In the genomic region with DNA sequence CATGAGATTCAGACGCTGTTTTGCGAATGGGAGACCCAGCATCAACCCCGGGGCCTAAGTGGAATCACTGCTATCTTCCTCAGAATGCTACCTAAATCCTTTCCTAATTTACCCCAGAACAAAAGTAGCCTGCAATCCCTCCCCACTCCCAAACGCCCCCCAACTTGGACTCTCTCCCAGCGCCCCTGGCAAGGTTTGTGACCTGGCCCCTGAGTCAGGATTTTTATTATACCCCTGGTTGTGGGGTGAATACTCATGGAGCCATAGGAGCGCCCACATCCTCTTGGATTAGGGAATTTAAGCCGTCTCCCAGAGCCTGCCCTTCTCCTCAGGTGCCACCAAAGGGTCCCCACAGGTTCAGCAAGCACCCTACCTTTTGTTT, we compare ENCODE assay signal across 8 cellular contexts. TPM values are rescaled to one million over a fixed set of nuclear protein-coding genes. Genes with fewer than 3 reads are reported as not detected.
DNase-seq lines count a peak whose midpoint lies in the region; ATAC-seq and TF ChIP-seq lines count a peak whose summit lies in the region.

No MANE protein-coding gene starts in this region.

- no peak for TF ChIP-seq POLR2A in esophagus squamous epithelium (IDR thresholded peaks at IDR 0.05)

- intact Hi-C loops in esophagus squamous epithelium (cut with DNase I) (no loop called here), psoas muscle (cut with DNase I) (loop anchor here in 1 of 2 donors (2.0 kb wide), 1 partner anchor 36 kb away; the partner anchor contains the start of gene SMARCC2)

- H3K27ac ChIP-seq in SJSA1 (no peak overlapping the region; the same call in 1 of the 2 replicates), esophagus squamous epithelium (peak overlapping the region; percentile 91 to 96 (median 96)), psoas muscle (peak overlapping the region; percentile 90)

- no peak for TF ChIP-seq CTCF in GM12864 (IDR thresholded peaks at IDR 0.05; ENCODE audit: low read depth, low read length, missing control alignments)
- TF ChIP-seq CTCF in esophagus squamous epithelium (IDR thresholded peaks at IDR 0.05): no peak
- no peak for TF ChIP-seq CTCF in psoas muscle (IDR thresholded peaks at IDR 0.05)

- H3K4me3 ChIP-seq in GM12864 (ENCODE audit: low read depth, low read length) (peak overlapping the region; percentile 74), SJSA1 (peak overlapping the region; percentile 44), esophagus squamous epithelium (peak overlapping the region; percentile 43 to 83 (median 68)), psoas muscle (peak overlapping the region; percentile 75)

- H3K27me3 ChIP-seq in SJSA1 (replicated peaks): no peaks in the 10 kb centered on the region
- no peaks in the 10 kb centered on the region for H3K27me3 ChIP-seq in esophagus squamous epithelium
- no peaks in the 10 kb centered on the region for H3K27me3 ChIP-seq in psoas muscle (ENCODE audit: insufficient read depth in 3 of 3, low read length in 2 of 3)

- 0 to 8% methylated on average over 2 to 4 of the region's 7 CpGs for WGBS in esophagus squamous epithelium, 2 donors
- 4 to 7% (median 6%) methylated on average over 7 of the region's 7 CpGs for WGBS in psoas muscle, 3 donors

- H3K4me1 ChIP-seq in SJSA1 (replicated peaks) (peaks cover 26% of the 10 kb centered on the region), esophagus squamous epithelium (peaks cover 16 to 44% (median 20%) of the 10 kb centered on the region in 3 donors), psoas muscle (peaks cover 25% of the 10 kb centered on the region)

- H3K9me3 ChIP-seq in SJSA1 (replicated peaks): no peaks in the 10 kb centered on the region
- no peaks in the 10 kb centered on the region for H3K9me3 ChIP-seq in esophagus squamous epithelium
- no peaks in the 10 kb centered on the region for H3K9me3 ChIP-seq in psoas muscle

- DNase-seq in GM12864 (ENCODE audit: low read depth) (no peak), SJSA1 (ENCODE audit: low read depth in 1 of 2, low spot score in 2 of 2) (no peak), esophagus squamous epithelium (lab: John Stamatoyannopoulos, UW) (no peak), psoas muscle (no peak)
- DNase-seq in activated CD4-positive, CD25-positive, alpha-beta regulatory T cell (lab: John Stamatoyannopoulos, UW): no peak
- DNase-seq in stimulated activated CD4-positive, alpha-beta T cell treated with anti-CD3 and anti-CD28 coated beads, Interleukin-2, amount 100 ng/mL, for 48 hours: no peak
- no peak for DNase-seq in activated CD4-positive, alpha-beta T cell treated with anti-CD3 and anti-CD28 coated beads for 48 hours

- peaks cover 3% of the 10 kb centered on the region; the same call in 1 of the 2 replicates for H3K36me3 ChIP-seq in SJSA1
- H3K36me3 ChIP-seq in esophagus squamous epithelium: peaks cover 0 to 6% (median 0%) of the 10 kb centered on the region in 3 donors
- peaks cover 0 to 12% of the 10 kb centered on the region in 2 donors for H3K36me3 ChIP-seq in psoas muscle (ENCODE audit: insufficient read depth in 1 of 2, low read depth in 1 of 2)

- ATAC-seq in psoas muscle: no peak
- ATAC-seq in HG03025 (IDR thresholded peaks at IDR 0.05; ENCODE audit: low FRiP score, unreplicated experiment): no peak

RNA-seq across cellular contexts. Expression of gene MYL6B, which starts 0.4 kb away (rescaled TPM):
- 71.9 and 97.8 TPM in 2 replicates for total RNA-seq in SJSA1 (2014; rRNA removed; shearing (Covaris generic))
- total RNA-seq in esophagus squamous epithelium: 10 to 100 TPM; 26.3 to 51.0 (median 37.8) TPM
- total RNA-seq in psoas muscle: 1,000 to 10,000 TPM in 1 of 4 donors, 100 to 1,000 TPM in 3; 113 to 2,222 (median 606) TPM
- polyA plus RNA-seq in psoas muscle: 100 to 1,000 TPM; 151 to 786 (median 413) TPM

RNA-seq across cellular contexts. Expression of gene MYL6, which starts 5.4 kb away (rescaled TPM):
- total RNA-seq in SJSA1 (2014; rRNA removed; shearing (Covaris generic)): 4,832 and 5,659 TPM in 2 replicates
- total RNA-seq in esophagus squamous epithelium: 1,000 to 10,000 TPM; 1,011 to 2,279 (median 1,490) TPM
- 100 to 1,000 TPM; 216 to 395 (median 291) TPM for total RNA-seq in psoas muscle
- 100 to 1,000 TPM; 384 to 711 (median 489) TPM for polyA plus RNA-seq in psoas muscle

RNA-seq across cellular contexts. Expression of gene ESYT1, which starts 24.7 kb away (rescaled TPM):
- 138 and 170 TPM in 2 replicates for total RNA-seq in SJSA1 (2014; rRNA removed; shearing (Covaris generic))
- 10 to 100 TPM; 42.6 to 70.8 (median 62.5) TPM for total RNA-seq in esophagus squamous epithelium
- 10 to 100 TPM; 36.7 to 57.4 (median 44.4) TPM for total RNA-seq in psoas muscle
- polyA plus RNA-seq in psoas muscle: 10 to 100 TPM; 20.2 to 40.6 (median 21.0) TPM

RNA-seq across cellular contexts. Expression of gene ZC3H10, which starts 34.7 kb away (rescaled TPM):
- 3.6 and 7.3 TPM in 2 replicates for total RNA-seq in SJSA1 (2014; rRNA removed; shearing (Covaris generic))
- 1 to 10 TPM; 1.5 to 3.8 (median 2.3) TPM for total RNA-seq in esophagus squamous epithelium
- 10 to 100 TPM in 1 of 4 donors, 1 to 10 TPM in 3; 5.0 to 10.3 (median 6.6) TPM for total RNA-seq in psoas muscle
- 1 to 10 TPM; 3.5 to 7.8 (median 4.5) TPM for polyA plus RNA-seq in psoas muscle

RNA-seq across cellular contexts. Expression of gene RPL41, which starts 36.3 kb away (rescaled TPM):
- 1,215 and 2,760 TPM in 2 replicates for total RNA-seq in SJSA1 (2014; rRNA removed; shearing (Covaris generic))
- total RNA-seq in esophagus squamous epithelium (1,000 to 10,000 TPM in 3 of 4 donors, 100 to 1,000 TPM in 1; 966 to 4,641 (median 3,066) TPM), psoas muscle (1,000 to 10,000 TPM; 2,052 to 2,475 (median 2,223) TPM)
- 1,000 to 10,000 TPM; 3,632 to 4,096 (median 3,726) TPM for polyA plus RNA-seq in psoas muscle
